ENCODE assay signal across 31 cellular contexts in genomic region chr6:166820483-166820882, GRCh38.
DNase-seq lines count a peak whose midpoint lies in the region; ATAC-seq, FAIRE-seq and TF ChIP-seq lines count a peak whose summit lies in the region.
"Had no signal": no experiment of that assay in that cellular context is flagged by ENCODE, and none has a peak within 500 bp of the region (broad histone marks: within the 10 kb centered on the region; RNA-seq: fewer than 3 reads in every experiment).

No MANE protein-coding gene starts in this region.

- no peaks in the 10 kb centered on the region for H3K9me3 ChIP-seq in HepG2 (ENCODE audit: low read length)
- H3K9me3 ChIP-seq in right lobe of liver = no peaks in the 10 kb centered on the region
- H3K9me3 ChIP-seq in K562 (replicated peaks; ENCODE audit: control insufficient read depth, insufficient read depth, low read depth, low read length) = no peaks in the 10 kb centered on the region
- H3K9me3 ChIP-seq: A549; BE2C; BLaER1; BLaER1 treated with 17β-estradiol and CSF1 and Interleukin-3, amounts not matched to agents 10 nM and 100 nM; Caco-2 had no signal

- ATAC-seq in HepG2 (no peak), right lobe of liver (no peak), K562 (no peak)
- ATAC-seq: A549; CD8-positive, alpha-beta T cell had no signal

- no peak overlapping the region for H3K27ac ChIP-seq in HepG2 (ENCODE audit: extremely low read length, insufficient read depth, low read length)
- no peak overlapping the region for H3K27ac ChIP-seq in right lobe of liver
- H3K27ac ChIP-seq in K562 (ENCODE audit: extremely low read depth, low read depth, low read length) = no peak overlapping the region
- H3K27ac ChIP-seq: 22Rv1; A549; BLaER1; BLaER1 treated with 17β-estradiol and CSF1 and Interleukin-3, amounts not matched to agents 10 nM and 100 nM; C4-2B had no signal

- H4K20me1 ChIP-seq in HepG2 (ENCODE audit: insufficient read depth, low read length) (no peaks in the 10 kb centered on the region), K562 (replicated peaks; ENCODE audit: control insufficient read depth, insufficient read depth, low read length) (0 out of 2 replicates have a peak, but pooled peaks cover 2% of the 10 kb centered on the region)
- H4K20me1 ChIP-seq: BLaER1; BLaER1 treated with 17β-estradiol and CSF1 and Interleukin-3, amounts not matched to agents 10 nM and 100 nM had no signal

- H3K79me2 ChIP-seq in HepG2 (ENCODE audit: insufficient read depth, low read length) (no peaks in the 10 kb centered on the region), K562 (ENCODE audit: control insufficient read depth, insufficient read depth, low read length) (no peaks in the 10 kb centered on the region)

- TF ChIP-seq EP300 in HepG2 (IDR thresholded peaks at IDR 0.05; ENCODE audit: low read depth in 2 of 2, low read length in 2 of 2) (no peak), HepG2 (CRISPR knock-in tag; IDR thresholded peaks at IDR 0.05; ENCODE audit: borderline replicate concordance) (no peak), K562 (IDR thresholded peaks at IDR 0.05; ENCODE audit: low read length) (no peak)

- TF ChIP-seq CTCF in HepG2 (CRISPR knock-in tag; IDR thresholded peaks at IDR 0.05) (no peak), right lobe of liver (IDR thresholded peaks at IDR 0.05) (no peak), K562 (IDR thresholded peaks at IDR 0.05 in 2 of 3, conservative IDR thresholded peaks at IDR 0.05 in 1 of 3; ENCODE audit: insufficient read depth in 2 of 3, low read depth in 1 of 3, low read length in 3 of 3) (no peak)

- H3K27me3 ChIP-seq in HepG2 (ENCODE audit: control insufficient read depth in 1 of 2, insufficient read depth in 2 of 2, low read length in 2 of 2) (no peaks in the 10 kb centered on the region; a peak in 1 of 5 replicates), right lobe of liver (no peaks in the 10 kb centered on the region), K562 (ENCODE audit: control insufficient read depth in 2 of 2, insufficient read depth in 2 of 2, low read length in 2 of 2) (peaks cover 11 to 34% of the 10 kb centered on the region in 2 experiments; a peak in 4 of 5 replicates)
- H3K27me3 ChIP-seq: BE2C; BLaER1; BLaER1 treated with 17β-estradiol and CSF1 and Interleukin-3, amounts not matched to agents 10 nM and 100 nM had no signal

- H3K9ac ChIP-seq in HepG2 (ENCODE audit: insufficient read depth, low read depth, low read length) (no peak overlapping the region), K562 (ENCODE audit: insufficient read depth in 1 of 2, low read depth in 2 of 2, low read length in 2 of 2) (no peak overlapping the region)
- H3K9ac ChIP-seq: BLaER1; BLaER1 treated with 17β-estradiol and CSF1 and Interleukin-3, amounts not matched to agents 10 nM and 100 nM had no signal

- H3K4me3 ChIP-seq in HepG2 (replicated peaks in 1 of 3; ENCODE audit: insufficient read depth in 1 of 3, low read depth in 2 of 3, low read length in 3 of 3) (no peak overlapping the region), right lobe of liver (no peak overlapping the region), K562 (no peak overlapping the region)
- H3K4me3 ChIP-seq: A549; BLaER1; BLaER1 treated with 17β-estradiol and CSF1 and Interleukin-3, amounts not matched to agents 10 nM and 100 nM had no signal

- FAIRE-seq in HepG2 (lab: Jason Lieb, UNC) = no peak
- FAIRE-seq in K562 (lab: Jason Lieb, UNC) = no peak
- FAIRE-seq: A204.1, A549, D721Med had no signal

- DNase-seq in HepG2 (ENCODE audit: low spot score) (no peak), right lobe of liver (no peak), K562 (ENCODE audit: extremely low read depth in 1 of 4, low spot score in 3 of 4) (no peak), HCEC 1CT (no peak)
- DNase-seq: 8988T; ACHN; AML-193; BE2C; C1 segment of cervical spinal cord; Caco-2; Calu3; CD4-positive, alpha-beta memory T cell; CD4-positive, alpha-beta T cell; CD4-positive, CD25-positive, alpha-beta regulatory T cell; CD8-positive, alpha-beta memory T cell; CD8-positive, alpha-beta T cell; COR-L47; DMS 273 treated with DMSO at 0.1 percent for 48 hours; DMS153; DMS53; DMS79; DMS79 treated with DMSO at 0.1 percent for 48 hours; DND-41; EL had no signal

- BruUV-seq in HepG2 (replicated peaks; lab: Mats Ljungman, UMichigan) = no TSS peak
- no TSS peak for BruUV-seq in K562 (replicated peaks; lab: Mats Ljungman, UMichigan)

- intact Hi-C loops in HepG2 (cut with micrococcal nuclease; ENCODE audit: unreplicated experiment) (no loop called here), right lobe of liver (cut with DNase I) (no loop called here), K562 (cut with micrococcal nuclease) (no loop called here)

- H3K9me1 ChIP-seq in K562 (ENCODE audit: control insufficient read depth, insufficient read depth, low read length) = no peaks in the 10 kb centered on the region

- H3K4me2 ChIP-seq in HepG2 (ENCODE audit: low read depth, low read length) (no peak overlapping the region), K562 (ENCODE audit: insufficient read depth, low read length) (no peak overlapping the region)
- H3K4me2 ChIP-seq: A549; BLaER1; BLaER1 treated with 17β-estradiol and CSF1 and Interleukin-3, amounts not matched to agents 10 nM and 100 nM had no signal

- H3K36me3 ChIP-seq in HepG2 (replicated peaks in 1 of 2; ENCODE audit: control insufficient read depth in 1 of 2, insufficient read depth in 2 of 2, low read length in 2 of 2) (no peaks in the 10 kb centered on the region), right lobe of liver (no peaks in the 10 kb centered on the region), K562 (ENCODE audit: control insufficient read depth, insufficient read depth, low read length) (no peaks in the 10 kb centered on the region)
- H3K36me3 ChIP-seq: BE2C; BLaER1; BLaER1 treated with 17β-estradiol and CSF1 and Interleukin-3, amounts not matched to agents 10 nM and 100 nM had no signal

- CTCF ChIA-PET in HepG2 (lab: Yijun Ruan, JAX; ENCODE audit: low intra/inter-chr PET ratio, low total read pairs) = no interaction called here
- CTCF ChIA-PET in K562 (lab: Yijun Ruan, JAX; ENCODE audit: low intra/inter-chr PET ratio) = no interaction called here

- no peak for TF ChIP-seq RAD21 in HepG2 (CRISPR knock-in tag; IDR thresholded peaks at IDR 0.05)
- TF ChIP-seq RAD21 in K562 (CRISPR knock-in tag; conservative IDR thresholded peaks at IDR 0.05 in 1 of 2, IDR thresholded peaks at IDR 0.05 in 1 of 2) = no peak

- TF ChIP-seq POLR2A in HepG2 (IDR thresholded peaks at IDR 0.05; ENCODE audit: insufficient read depth in 1 of 2, low read depth in 2 of 2, low read length in 2 of 2) = no peak
- no peak for TF ChIP-seq POLR2A in right lobe of liver (IDR thresholded peaks at IDR 0.05)
- no peak for TF ChIP-seq POLR2A in K562 (conservative IDR thresholded peaks at IDR 0.05)

- WGBS in HepG2 (ENCODE audit: low lambda C conversion rate) = 59% methylated on average over 1 of the region's 1 CpG
- 79% methylated on average over 1 of the region's 1 CpG for WGBS in right lobe of liver (ENCODE audit: insufficient coverage, low coverage, low lambda C conversion rate, missing lambda C conversion rate)
- WGBS in K562 (ENCODE audit: insufficient coverage, low coverage, missing lambda C conversion rate) = 8% methylated on average over 1 of the region's 1 CpG

- POLR2A ChIA-PET in HepG2 (lab: Yijun Ruan, JAX) (no interaction called here), K562 (lab: Yijun Ruan, JAX) (interaction anchor here (0.7 to 1.0 kb wide), 2 partner anchors 9 to 131 kb away, joined by 3 to 4 read pairs; no protein-coding TSS in a partner anchor)

- no peak overlapping the region for H2AFZ ChIP-seq in HepG2 (ENCODE audit: low read length)
- H2AFZ ChIP-seq in K562 (ENCODE audit: low read depth, low read length) = no peak overlapping the region

- in situ Hi-C loops in HepG2 (cut with HindIII; ENCODE audit: extremely low pct_ligation_motif_present, low pct_unique_long_range_greater_than_20kb) (no loop called here), K562 (cut with MboI) (no loop called here)

- H3K4me1 ChIP-seq in HepG2 (ENCODE audit: insufficient read depth, low read length) (no peaks in the 10 kb centered on the region), right lobe of liver (no peaks in the 10 kb centered on the region), K562 (replicated peaks in 1 of 2; ENCODE audit: control insufficient read depth in 2 of 2, insufficient read depth in 2 of 2, low read length in 2 of 2) (no peaks in the 10 kb centered on the region; a peak in 1 of 5 replicates)
- H3K4me1 ChIP-seq: A549; BLaER1; BLaER1 treated with 17β-estradiol and CSF1 and Interleukin-3, amounts not matched to agents 10 nM and 100 nM; Caco-2 had no signal

TF ChIP-seq in HepG2, 621 proteins besides CTCF, POLR2A, EP300 and RAD21 (continues in another document):
- peak; percentile 24 to 51; a peak in 3 of 4 replicates for TF ChIP-seq MAFK (conservative IDR thresholded peaks at IDR 0.05 in 1 of 2, IDR thresholded peaks at IDR 0.05 in 1 of 2; ENCODE audit: low read length in 2 of 2)
- TF ChIP-seq MAFF (IDR thresholded peaks at IDR 0.05; ENCODE audit: low read depth, low read length) = peak; percentile 32; the same call in 1 of the 2 replicates
- no peak for TF ChIP-seq E2F1 (CRISPR knock-in tag; IDR thresholded peaks at IDR 0.05)
- TF ChIP-seq ZSCAN30 (CRISPR knock-in tag; IDR thresholded peaks at IDR 0.05) = no peak

TF ChIP-seq in K562, 482 proteins besides CTCF, POLR2A, EP300 and RAD21:
- TF ChIP-seq MAFG (tag; conservative IDR thresholded peaks at IDR 0.05) (0 out of 2 replicates have a peak, but pooled peaks have one; percentile 11), ZNF316 (IDR thresholded peaks at IDR 0.05) (peak; percentile 68; the same call in 1 of the 2 replicates), C11orf30 (IDR thresholded peaks at IDR 0.05; ENCODE audit: low read depth) (peak; percentile 52), MAFF (IDR thresholded peaks at IDR 0.05; ENCODE audit: low read length) (peak; percentile 5; the same call in 1 of the 2 replicates), LCOR (CRISPR knock-in tag; IDR thresholded peaks at IDR 0.05) (no peak), ELF2 (CRISPR knock-in tag; IDR thresholded peaks at IDR 0.05) (no peak)
TF ChIP-seq in K562: peak in this region for 4.

Comparison
In these comparisons a context has a peak if more than half of its experiments do, and no peak if none do; other contexts are left out.
1. Of the 241 proteins assayed by ChIP-seq in both HepG2 and K562: peak only in HepG2: MAFK; only in K562: MAFG; in both: MAFF; in neither: 238.